Comparison of ENCODE assay signal across 18 cellular contexts in the genomic region with DNA sequence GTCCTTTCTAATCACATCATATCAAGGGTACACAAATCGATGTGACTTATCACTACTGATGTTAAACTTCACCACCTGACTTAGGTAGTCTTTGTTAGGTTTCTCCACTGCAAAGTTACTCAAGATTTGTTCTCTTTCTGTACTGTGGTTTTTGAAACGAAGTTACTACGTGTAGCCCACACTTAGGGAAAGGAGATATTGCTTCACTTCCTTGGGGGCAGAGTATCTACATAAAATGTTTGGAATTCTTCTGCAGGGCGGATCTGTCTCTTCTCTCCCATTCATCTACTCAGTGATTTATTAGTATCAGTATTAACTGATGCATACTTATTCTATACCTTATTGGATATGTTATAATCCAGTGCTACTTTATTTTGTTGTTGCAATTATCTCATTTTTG.
DNase-seq lines count a peak whose midpoint lies in the region; ATAC-seq, FAIRE-seq and TF ChIP-seq lines count a peak whose summit lies in the region.
"Had no signal": no experiment of that assay in that cellular context is flagged by ENCODE, and none has a peak within 500 bp of the region (broad histone marks: within the 10 kb centered on the region; RNA-seq: fewer than 3 reads in every experiment).

No MANE protein-coding gene starts in this region.

- no peak overlapping the region for H3K4me2 ChIP-seq in H1 (ENCODE audit: insufficient read depth in 1 of 2, low read depth in 2 of 2, low read length in 2 of 2)
- H3K4me2 ChIP-seq: BLaER1 had no signal

- TF ChIP-seq POLR2A in H1 (IDR thresholded peaks at IDR 0.05; ENCODE audit: control extremely low read depth in 1 of 2, low read depth in 2 of 2, low read length in 2 of 2), result no peak

- H3K36me3 Mint-ChIP-seq in WTC11, result peaks cover 26% of the 10 kb centered on the region
- H3K36me3 Mint-ChIP-seq: CD14-positive monocyte; CD4-positive, alpha-beta memory T cell had no signal

- no peak overlapping the region for H2BK5ac ChIP-seq in H1 (ENCODE audit: low read depth, low read length)

- no peak overlapping the region for H3K9ac ChIP-seq in H1 (replicated peaks in 1 of 4; ENCODE audit: extremely low read depth in 1 of 4, low read depth in 3 of 4, low read length in 3 of 4)
- H3K9ac ChIP-seq: BLaER1 had no signal

- H4K8ac ChIP-seq in H1 (ENCODE audit: extremely low read depth, insufficient read depth, low read length), result no peak overlapping the region

- no peak overlapping the region for H2BK120ac ChIP-seq in H1 (replicated peaks; ENCODE audit: low read depth, low read length)

- no peak overlapping the region for H3K27ac Mint-ChIP-seq in WTC11
- H3K27ac Mint-ChIP-seq: CD14-positive monocyte; CD4-positive, alpha-beta memory T cell; H9 had no signal

- H2BK20ac ChIP-seq in H1 (ENCODE audit: low read length), result no peak overlapping the region

- no peak overlapping the region for H3K56ac ChIP-seq in H1 (replicated peaks; ENCODE audit: insufficient read length, low read depth, low read length)

- no peak overlapping the region for H3K4me3 Mint-ChIP-seq in WTC11
- H3K4me3 Mint-ChIP-seq: CD14-positive monocyte; CD4-positive, alpha-beta memory T cell; H9 had no signal

- FAIRE-seq in H1 (lab: Jason Lieb, UNC), result no peak
- FAIRE-seq: HepG2 had no signal

- POLR2A ChIA-PET in H1 (lab: Charles Lee; ENCODE audit: partially characterized antibody) (no interaction called here), WTC11 (lab: Charles Lee) (no interaction called here)

- H3K27ac ChIP-seq in RWPE2 (ENCODE audit: poor library complexity, severe bottlenecking), result peak overlapping the region; percentile 85
- no peak overlapping the region for H3K27ac ChIP-seq in H1 (ENCODE audit: low read depth, low read length)
- H3K27ac ChIP-seq: BLaER1 had no signal

- no peaks in the 10 kb centered on the region for H3K79me2 ChIP-seq in H1 (ENCODE audit: control insufficient read depth in 1 of 2, insufficient read depth in 2 of 2, low read length in 2 of 2)

- no peak for TF ChIP-seq EP300 in H1 (IDR thresholded peaks at IDR 0.05; ENCODE audit: borderline replicate concordance in 1 of 2, low read depth in 2 of 2, low read length in 2 of 2)

- no peak overlapping the region for H2AFZ ChIP-seq in H1 (ENCODE audit: low read length)

- H3K79me1 ChIP-seq in H1 (ENCODE audit: low read depth, low read length), result no peaks in the 10 kb centered on the region

- no peak overlapping the region for H3K4ac ChIP-seq in H1 (replicated peaks; ENCODE audit: insufficient read length, low read depth, low read length)

- TF ChIP-seq CTCF in RWPE2 (IDR thresholded peaks at IDR 0.05; ENCODE audit: poor library complexity, severe bottlenecking) (no peak), H1 (IDR thresholded peaks at IDR 0.05; ENCODE audit: control extremely low read depth in 1 of 3, insufficient read depth in 1 of 3, low read depth in 1 of 3, low read length in 3 of 3) (no peak), fibroblast of pulmonary artery (IDR thresholded peaks at IDR 0.05; ENCODE audit: low read length, missing control alignments) (no peak), WTC11 (IDR thresholded peaks at IDR 0.05) (no peak)

- no peak overlapping the region for H2BK15ac ChIP-seq in H1 (ENCODE audit: low read length)

- H4K20me1 ChIP-seq in H1 (replicated peaks in 1 of 2; ENCODE audit: control insufficient read depth in 1 of 2, insufficient read depth in 2 of 2, low read length in 2 of 2), result no peaks in the 10 kb centered on the region
- H4K20me1 ChIP-seq: BLaER1 had no signal

- H3K4me3 ChIP-seq in RWPE2 (ENCODE audit: severe bottlenecking) (no peak overlapping the region), H1 (ENCODE audit: extremely low read depth in 1 of 4, insufficient read depth in 2 of 4, low read depth in 3 of 4, low read length in 4 of 4) (no peak overlapping the region), fibroblast of pulmonary artery (replicated peaks; ENCODE audit: low read depth, low read length) (no peak overlapping the region)
- H3K4me3 ChIP-seq: BLaER1 had no signal

- H3K4me1 ChIP-seq in RWPE2 (ENCODE audit: insufficient read depth, poor library complexity, severe bottlenecking) (peaks cover 28% of the 10 kb centered on the region), H1 (replicated peaks in 1 of 4; ENCODE audit: control insufficient read depth in 3 of 4, insufficient read depth in 4 of 4, low read length in 3 of 4) (0 out of 7 replicates have a peak, but pooled peaks cover 0 to 2% (median 0%) of the 10 kb centered on the region in 4 experiments)
- H3K4me1 ChIP-seq: BLaER1 had no signal

- CTCF ChIA-PET in H1 (lab: Charles Lee; ENCODE audit: partially characterized antibody), result interaction anchor here (0.6 kb wide), 1 partner anchor 35 kb away, joined by 4 read pairs; no protein-coding TSS in a partner anchor
- CTCF ChIA-PET in WTC11 (lab: Charles Lee), result no interaction called here

- no peak overlapping the region for H4K5ac ChIP-seq in H1 (ENCODE audit: insufficient read length, low read depth, low read length)

- H3K36me3 ChIP-seq in RWPE2 (ENCODE audit: low read depth) (no peaks in the 10 kb centered on the region), H1 (ENCODE audit: control insufficient read depth in 2 of 4, insufficient read depth in 4 of 4, low read length in 3 of 4) (no peaks in the 10 kb centered on the region)
- H3K36me3 ChIP-seq: BLaER1 had no signal

- H3K9me3 ChIP-seq in RWPE2 (ENCODE audit: severe bottlenecking) (peaks cover 4% of the 10 kb centered on the region), H1 (ENCODE audit: insufficient read depth in 2 of 2, low read depth in 1 of 2, low read length in 1 of 2) (no peaks in the 10 kb centered on the region)
- H3K9me3 ChIP-seq: BLaER1 had no signal

- no peak overlapping the region for H3K18ac ChIP-seq in H1 (ENCODE audit: extremely low read depth, low read length)

- DNase-seq in NCI-H226 (peak; percentile 31), RWPE2 (ENCODE audit: low spot score) (no peak), H1 (ENCODE audit: low read depth in 1 of 2, low spot score in 2 of 2) (no peak), fibroblast of pulmonary artery (ENCODE audit: low read depth) (peak; percentile 2), WTC11 (ENCODE audit: low spot score) (no peak), DMS53 treated with DMSO at 0.1 percent for 48 hours (lab: John Stamatoyannopoulos, UW; ENCODE audit: unreplicated experiment) (no peak)
- DNase-seq in activated CD4-positive, CD25-positive, alpha-beta regulatory T cell treated with anti-CD3 and anti-CD28 coated beads, Interleukin-2, amount 50 U/mL, for 72 hours, result no peak
- DNase-seq: 8988T; CD4-positive, alpha-beta memory T cell; DMS153; DMS79 treated with DMSO at 0.1 percent for 48 hours; GF-D8; GOT3; H9 had no signal

- H3K4me1 Mint-ChIP-seq in WTC11, result no peaks in the 10 kb centered on the region
- H3K4me1 Mint-ChIP-seq: CD14-positive monocyte; CD4-positive, alpha-beta memory T cell had no signal

- H3K23ac ChIP-seq in H1 (ENCODE audit: insufficient read length), result no peak overlapping the region

- WGBS in H1 (ENCODE audit: extremely low coverage in 1 of 2, insufficient coverage in 1 of 2, insufficient read length in 1 of 2, insufficient replicate concordance in 2 of 2, low coverage in 1 of 2, low lambda C conversion rate in 2 of 2, missing lambda C conversion rate in 1 of 2), 2 experiments, result 75% methylated on average over 4 of the region's 4 CpGs; no CpG with 5 or more reads in 1 of the 2 experiments

- H3K14ac ChIP-seq in H1 (ENCODE audit: insufficient read length), result no peak overlapping the region

- no peaks in the 10 kb centered on the region for H3K23me2 ChIP-seq in H1 (ENCODE audit: low read depth, low read length)

- ATAC-seq in RWPE2 (ENCODE audit: low read depth) (peak; percentile 98), GM19395 (IDR thresholded peaks at IDR 0.05; ENCODE audit: unreplicated experiment) (no peak), WTC11 (no peak)
- ATAC-seq: HepG2 had no signal

- no peaks in the 10 kb centered on the region; the same call in 1 of the 2 replicates for H3K27me3 Mint-ChIP-seq in WTC11 (ENCODE audit: low read depth)
- H3K27me3 Mint-ChIP-seq: CD4-positive, alpha-beta memory T cell had no signal

- no peak overlapping the region for H2BK12ac ChIP-seq in H1 (ENCODE audit: low read depth, low read length)

- H4K91ac ChIP-seq in H1 (replicated peaks; ENCODE audit: insufficient read length, low read length), result no peak overlapping the region

- H3K27me3 ChIP-seq in RWPE2 (ENCODE audit: insufficient read depth, poor library complexity, severe bottlenecking), result no peaks in the 10 kb centered on the region
- no peaks in the 10 kb centered on the region for H3K27me3 ChIP-seq in H1 (replicated peaks in 1 of 4; ENCODE audit: control insufficient read depth in 3 of 4, extremely low read depth in 1 of 4, insufficient read depth in 3 of 4, low read length in 3 of 4)
- H3K27me3 ChIP-seq: BLaER1 had no signal

- H3K9me3 Mint-ChIP-seq in WTC11, result peaks cover 56% of the 10 kb centered on the region
- H3K9me3 Mint-ChIP-seq: H9 had no signal

- no peak for TF ChIP-seq RAD21 in H1 (IDR thresholded peaks at IDR 0.05 in 1 of 2, conservative IDR thresholded peaks at IDR 0.05 in 1 of 2; ENCODE audit: low read depth in 2 of 2, low read length in 2 of 2)

- H2AK5ac ChIP-seq in H1 (ENCODE audit: low read depth, low read length), result no peak overlapping the region

TF ChIP-seq in H1, 55 proteins besides CTCF, POLR2A, EP300 and RAD21:
- TF ChIP-seq CEBPB (IDR thresholded peaks at IDR 0.05; ENCODE audit: low read depth, low read length), result peak; percentile 37; the same call in 1 of the 2 replicates
- no peak for TF ChIP-seq MAX (IDR thresholded peaks at IDR 0.05)

Comparison
In these comparisons a context has a peak if more than half of its experiments do, and no peak if none do; other contexts are left out.
1. DNase-seq: peak in NCI-H226 (single experiment) and fibroblast of pulmonary artery (single experiment); none in RWPE2 (single experiment), H1 (0 of 2), WTC11 (single experiment), DMS53 treated with DMSO at 0.1 percent for 48 hours (single experiment) and activated CD4-positive, CD25-positive, alpha-beta regulatory T cell treated with anti-CD3 and anti-CD28 coated beads, Interleukin-2, amount 50 U/mL, for 72 hours (single experiment).